39 cellular contexts compared by ENCODE assay signal in the genomic region with DNA sequence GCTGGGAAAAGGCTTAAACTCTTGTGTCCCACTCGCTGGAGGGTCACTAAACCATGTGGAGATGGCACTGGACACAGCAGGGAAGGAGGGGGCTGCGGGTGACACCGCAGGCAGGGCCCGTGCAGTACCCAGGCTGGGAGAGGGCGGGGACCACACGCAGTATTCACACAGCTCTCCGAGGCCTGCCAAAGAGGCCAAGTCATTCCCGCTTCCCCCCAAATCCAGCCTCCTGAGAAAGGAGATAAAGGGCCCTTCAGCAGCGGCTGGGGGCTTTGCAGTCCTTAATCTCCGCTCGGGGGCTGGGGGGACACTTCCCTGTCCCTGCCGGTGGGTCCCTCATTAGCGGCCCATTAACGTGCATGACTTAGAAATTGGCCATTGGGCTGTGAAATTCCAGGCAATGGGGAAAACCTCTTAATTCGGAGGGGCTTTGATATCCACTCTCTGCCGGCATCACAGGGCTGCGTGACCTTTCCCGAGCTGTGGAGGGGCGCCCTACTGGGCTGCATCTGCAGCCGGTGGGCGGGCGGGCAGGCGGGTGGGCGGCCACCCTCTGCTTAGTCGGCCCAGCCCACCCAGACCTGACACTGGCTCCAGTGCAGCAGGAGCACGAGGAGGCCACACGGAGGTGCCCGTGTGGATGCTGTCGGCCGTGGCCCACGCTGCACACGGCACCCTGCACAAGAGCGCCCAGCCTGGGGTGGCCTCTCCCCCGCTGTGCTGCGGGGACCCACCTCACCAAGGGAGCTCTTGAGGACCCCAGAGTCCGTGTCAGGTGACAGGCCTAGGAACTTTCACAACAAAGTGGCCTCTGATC. TPM values are rescaled to one million over a fixed set of nuclear protein-coding genes. Genes with fewer than 3 reads are reported as not detected.
"Had no signal": no experiment of that assay in that cellular context is flagged by ENCODE, and none has a peak within 500 bp of the region (broad histone marks: within the 10 kb centered on the region; RNA-seq: fewer than 3 reads in every experiment).

No MANE protein-coding gene starts in this region.

- H3K4me1 Mint-ChIP-seq: activated naive CD8-positive, alpha-beta T cell treated with anti-CD3 and anti-CD28 coated beads, Interleukin-2, amount 10 ng/mL, durations not matched to agents 7 days and 5 days had no signal

- ATAC-seq: activated CD4-positive, CD25-positive, alpha-beta regulatory T cell treated with anti-CD3 and anti-CD28 coated beads, Interleukin-2, amount 50 U/mL, for 24 hours; left lobe of liver; naive thymus-derived CD8-positive, alpha-beta T cell; T-helper 17 cell had no signal

- H3K9me3 Mint-ChIP-seq: activated CD4-positive, alpha-beta memory T cell treated with anti-CD3 and anti-CD28 coated beads for 36 hours; activated naive CD4-positive, alpha-beta T cell treated with anti-CD3 and anti-CD28 coated beads for 36 hours; activated naive CD8-positive, alpha-beta T cell treated with anti-CD3 and anti-CD28 coated beads, Interleukin-2, amount 10 ng/mL, durations not matched to agents 7 days and 5 days; activated T-helper 1 cell treated with anti-CD3 and anti-CD28 coated beads, Interleukin-12 subunit alpha, Interleukin-12 subunit beta, Interleukin-2, Interleukin-4 antibody, amounts not matched to agents 30 ng/mL and 10 ng/mL and 1 ng/mL, durations not matched to agents 14 hours and 24 hours and 36 hours; dendritic cell treated with granulocyte-macrophage colony-stimulating factor and Interleukin-4, amounts not matched to agents 40 ng/mL and 50 ng/mL, for 4 days; naive thymus-derived CD8-positive, alpha-beta T cell; neural crest cell had no signal

- H3K27ac Mint-ChIP-seq: activated CD4-positive, alpha-beta memory T cell treated with anti-CD3 and anti-CD28 coated beads for 36 hours; activated naive CD4-positive, alpha-beta T cell treated with anti-CD3 and anti-CD28 coated beads for 36 hours; activated naive CD8-positive, alpha-beta T cell treated with anti-CD3 and anti-CD28 coated beads, Interleukin-2, amount 10 ng/mL, durations not matched to agents 7 days and 5 days; activated T-helper 1 cell treated with anti-CD3 and anti-CD28 coated beads, Interleukin-12 subunit alpha, Interleukin-12 subunit beta, Interleukin-2, Interleukin-4 antibody, amounts not matched to agents 30 ng/mL and 10 ng/mL and 1 ng/mL, durations not matched to agents 14 hours and 24 hours and 36 hours; dendritic cell treated with granulocyte-macrophage colony-stimulating factor and Interleukin-4, amounts not matched to agents 40 ng/mL and 50 ng/mL, for 4 days; progenitor cell of endocrine pancreas; T-helper 17 cell had no signal

- DNase-seq: activated CD4-positive, alpha-beta memory T cell treated with anti-CD3 and anti-CD28 coated beads for 36 hours; activated CD4-positive, alpha-beta T cell treated with anti-CD3 and anti-CD28 coated beads for 48 hours; activated CD8-positive, alpha-beta memory T cell treated with anti-CD3 and anti-CD28 coated beads, Interleukin-2, amount 50 U/mL, for 4 hours; activated effector memory CD4-positive, alpha-beta T cell treated with anti-CD3 and anti-CD28 coated beads, Interleukin-2, amount 50 U/mL, for 16 hours; activated naive CD4-positive, alpha-beta T cell treated with anti-CD3 and anti-CD28 coated beads for 36 hours; activated naive CD8-positive, alpha-beta T cell treated with anti-CD3 and anti-CD28 coated beads, Interleukin-2, amount 10 ng/mL, durations not matched to agents 7 days and 5 days; activated T-cell treated with anti-CD3 and anti-CD28 coated beads, Interleukin-2, amount 50 U/mL, for 1 hour; central memory CD4-positive, alpha-beta T cell; effector CD4-positive, alpha-beta T cell; esophagus squamous epithelium; foreskin melanocyte; heart right ventricle; kidney glomerular epithelial cell; mammary epithelial cell; midbrain; stimulated activated CD4-positive, alpha-beta T cell treated with anti-CD3 and anti-CD28 coated beads, Interleukin-2, amount 100 ng/mL, for 48 hours; stimulated activated naive CD4-positive, alpha-beta T cell treated with Interleukin-2 at 50 U/mL for 16 hours; T-helper 17 cell; T1000; WERI-Rb-1 had no signal

- FAIRE-seq: endometrium had no signal

- H3K4me3 ChIP-seq: breast epithelium, esophagus squamous epithelium, heart right ventricle, sigmoid colon, smooth muscle cell, tibial nerve had no signal

- H3K4me2 ChIP-seq: smooth muscle cell had no signal

- H3K4me3 Mint-ChIP-seq: activated CD4-positive, alpha-beta memory T cell treated with anti-CD3 and anti-CD28 coated beads for 36 hours; activated naive CD4-positive, alpha-beta T cell treated with anti-CD3 and anti-CD28 coated beads for 36 hours; activated naive CD8-positive, alpha-beta T cell treated with anti-CD3 and anti-CD28 coated beads, Interleukin-2, amount 10 ng/mL, durations not matched to agents 7 days and 5 days; activated T-helper 1 cell treated with anti-CD3 and anti-CD28 coated beads, Interleukin-12 subunit alpha, Interleukin-12 subunit beta, Interleukin-2, Interleukin-4 antibody, amounts not matched to agents 30 ng/mL and 10 ng/mL and 1 ng/mL, durations not matched to agents 14 hours and 24 hours and 36 hours; dendritic cell treated with granulocyte-macrophage colony-stimulating factor and Interleukin-4, amounts not matched to agents 40 ng/mL and 50 ng/mL, for 4 days; naive thymus-derived CD8-positive, alpha-beta T cell; neural crest cell; T-helper 17 cell had no signal

- H3K36me3 ChIP-seq: WERI-Rb-1 had no signal

- H3K4me1 ChIP-seq: breast epithelium, sigmoid colon had no signal

- H3K27ac ChIP-seq: breast epithelium, epithelial cell of prostate, esophagus squamous epithelium, heart right ventricle, sigmoid colon, tibial nerve, WERI-Rb-1 had no signal

- H3K9me3 ChIP-seq: breast epithelium, esophagus squamous epithelium, heart right ventricle, sigmoid colon, tibial nerve had no signal

RNA-seq across cellular contexts. Expression of a gene that starts 2.6 kb away (rescaled TPM):
- total RNA-seq: activated CD4-positive, alpha-beta memory T cell treated with anti-CD3 and anti-CD28 coated beads for 36 hours; activated CD8-positive, alpha-beta memory T cell treated with anti-CD3 and anti-CD28 coated beads for 36 hours; activated naive CD4-positive, alpha-beta T cell treated with anti-CD3 and anti-CD28 coated beads for 36 hours; activated naive CD8-positive, alpha-beta T cell treated with anti-CD3 and anti-CD28 coated beads, Interleukin-2, amount 10 ng/mL, durations not matched to agents 7 days and 5 days; activated T-helper 1 cell treated with anti-CD3 and anti-CD28 coated beads, Interleukin-12 subunit alpha, Interleukin-12 subunit beta, Interleukin-2, Interleukin-4 antibody, amounts not matched to agents 30 ng/mL and 10 ng/mL and 1 ng/mL, durations not matched to agents 14 hours and 24 hours and 36 hours; breast epithelium; esophagus squamous epithelium; glomerular endothelial cell; left lobe of liver; mammary epithelial cell; naive thymus-derived CD8-positive, alpha-beta T cell; neural crest cell; omental fat pad; renal cortical epithelial cell; sigmoid colon; smooth muscle cell; T-helper 17 cell; temporal lobe; tibial nerve; urinary bladder had no signal
- polyA plus RNA-seq: mammary epithelial cell; naive thymus-derived CD8-positive, alpha-beta T cell; sigmoid colon; smooth muscle cell; urinary bladder had no signal
